Comparison of ENCODE assay signal across 30 cellular contexts in the genomic region with DNA sequence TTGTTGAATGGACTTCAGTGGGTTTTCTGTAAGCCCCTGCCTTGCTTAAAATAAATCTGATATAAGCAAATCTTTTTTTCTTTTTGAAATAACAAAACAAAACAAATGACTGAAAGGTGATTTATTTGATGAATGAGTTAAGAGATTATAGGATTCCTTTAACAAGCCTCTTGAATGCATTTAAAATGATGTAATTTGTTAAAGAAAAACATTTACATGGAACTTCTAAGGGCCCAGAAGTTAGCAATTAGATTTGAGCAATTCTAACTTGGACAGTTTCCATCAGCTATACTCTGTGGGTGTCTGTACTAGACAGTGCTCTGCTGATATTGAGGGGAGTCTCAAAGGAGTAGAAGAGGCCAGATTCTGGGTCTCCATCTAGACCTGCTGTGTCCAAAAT.
"Had no signal": no experiment of that assay in that cellular context is flagged by ENCODE, and none has a peak within 500 bp of the region (broad histone marks: within the 10 kb centered on the region; RNA-seq: fewer than 3 reads in every experiment).

No MANE protein-coding gene starts in this region.

- H3K4me3 ChIP-seq: adrenal gland, breast epithelium, cardiac muscle cell, coronary artery, dorsolateral prefrontal cortex, esophagus muscularis mucosa, gastrocnemius medialis, heart left ventricle had no signal

- H3K27me3 ChIP-seq: adrenal gland, breast epithelium, cardiac muscle cell, dorsolateral prefrontal cortex, esophagus muscularis mucosa, gastrocnemius medialis had no signal

- ATAC-seq: activated CD4-positive, CD25-positive, alpha-beta regulatory T cell treated with anti-CD3 and anti-CD28 coated beads, Interleukin-2, amount 50 U/mL, for 24 hours; activated CD8-positive, alpha-beta T cell treated with anti-CD3 and anti-CD28 coated beads for 36 hours; activated T-cell treated with anti-CD3 and anti-CD28 coated beads, Interleukin-2, amount 50 U/mL, for 4 hours; activated T-helper 17 cell treated with anti-CD3 and anti-CD28 coated beads, Interleukin-2, amount 50 U/mL, for 72 hours; effector memory CD8-positive, alpha-beta T cell; gastrocnemius medialis; heart left ventricle; T-helper 17 cell had no signal

- DNase-seq: activated B cell treated with CpG ODN at 0.5 μM for 24 hours; activated CD4-positive, alpha-beta T cell treated with anti-CD3 and anti-CD28 coated beads for 48 hours; activated CD4-positive, alpha-beta T cell treated with anti-CD3 and anti-CD28 coated beads, Interleukin-2, amount 50 U/mL, for 1 hour; activated CD4-positive, alpha-beta T cell treated with anti-CD3 and anti-CD28 coated beads, Interleukin-2, amount 50 U/mL, for 48 hours; activated CD8-positive, alpha-beta memory T cell treated with anti-CD3 and anti-CD28 coated beads for 24 hours; activated CD8-positive, alpha-beta T cell treated with anti-CD3 and anti-CD28 coated beads for 36 hours; activated effector memory CD4-positive, alpha-beta T cell treated with Interleukin-2 at 50 U/mL for 16 hours; activated gamma-delta T cell treated with Interleukin-2 at 50 U/mL for 16 hours; activated naive CD4-positive, alpha-beta T cell treated with anti-CD3 and anti-CD28 coated beads, Interleukin-2, amount 50 U/mL, for 16 hours; activated naive CD4-positive, alpha-beta T cell treated with Interleukin-2 at 50 U/mL for 16 hours; activated T-cell treated with anti-CD3 and anti-CD28 coated beads, Interleukin-2, amount 50 U/mL, for 4 hours; adrenal gland; amygdala; aorta; dorsolateral prefrontal cortex; effector memory CD8-positive, alpha-beta T cell; erythroblast; gastrocnemius medialis; glutamatergic neuron; heart left ventricle; T-helper 1 cell; T-helper 17 cell; T1000; WERI-Rb-1 had no signal

- H3K36me3 ChIP-seq: adrenal gland, breast epithelium, cardiac muscle cell, esophagus muscularis mucosa, gastrocnemius medialis, heart left ventricle, WERI-Rb-1 had no signal

- H3K9me3 ChIP-seq: adrenal gland, esophagus muscularis mucosa, gastrocnemius medialis had no signal

- H3K27ac ChIP-seq: adrenal gland, breast epithelium, cardiac muscle cell, coronary artery, dorsolateral prefrontal cortex, esophagus muscularis mucosa, gastrocnemius medialis, heart left ventricle, WERI-Rb-1 had no signal

- H3K4me1 ChIP-seq: adrenal gland, breast epithelium, gastrocnemius medialis had no signal
